Comparison of ENCODE assay signal across 8 cellular contexts in the genomic region with DNA sequence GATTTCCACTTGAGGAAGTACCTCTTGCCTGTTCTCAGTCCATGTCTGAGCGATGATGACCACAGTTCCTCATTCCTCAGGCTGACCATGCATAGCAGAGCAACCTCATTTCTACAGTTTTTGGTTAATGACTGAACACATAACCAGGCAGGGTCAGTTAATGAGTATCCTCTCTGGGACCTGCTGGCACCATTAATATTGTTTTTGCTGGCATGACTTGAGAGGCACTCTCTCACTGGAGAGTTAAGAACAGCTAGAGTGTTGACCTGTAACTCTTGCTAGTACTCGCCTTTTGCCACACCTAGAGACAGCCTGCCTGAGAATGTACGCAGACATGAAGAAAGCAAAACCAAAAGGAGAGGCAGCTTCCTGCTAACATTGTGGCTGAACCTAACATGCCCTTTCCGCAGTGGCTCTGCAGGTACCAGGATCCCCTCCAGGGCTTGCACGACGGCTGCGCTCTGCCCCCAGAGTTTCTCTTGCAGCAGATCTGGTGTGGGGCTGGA. TPM values are rescaled to one million over a fixed set of nuclear protein-coding genes. Genes with fewer than 3 reads are reported as not detected.
DNase-seq lines count a peak whose midpoint lies in the region; ATAC-seq, FAIRE-seq and TF ChIP-seq lines count a peak whose summit lies in the region.

No MANE protein-coding gene starts in this region.

- no peaks in the 10 kb centered on the region for H3K9me3 ChIP-seq in subcutaneous abdominal adipose tissue (ENCODE audit: control insufficient read depth in 5 of 5, low read length in 5 of 5)
- no peaks in the 10 kb centered on the region for H3K9me3 ChIP-seq in ovary

- TF ChIP-seq CTCF in ovary (IDR thresholded peaks at IDR 0.05), result no peak

- H3K9ac ChIP-seq in subcutaneous abdominal adipose tissue (ENCODE audit: low read length in 5 of 5), result peak overlapping the region in 1 of 5 donors; percentile 17

- peaks cover 7 to 43% (median 35%) of the 10 kb centered on the region in 5 donors for H3K36me3 ChIP-seq in subcutaneous abdominal adipose tissue (ENCODE audit: control insufficient read depth in 5 of 5, insufficient read depth in 5 of 5, low read length in 5 of 5)
- H3K36me3 ChIP-seq in ovary, result no peaks in the 10 kb centered on the region

- no peak for TF ChIP-seq POLR2A in ovary (IDR thresholded peaks at IDR 0.05)

- H3K27ac Mint-ChIP-seq in activated naive CD4-positive, alpha-beta T cell treated with anti-CD3 and anti-CD28 coated beads, Interleukin-2, amount 50 U/mL, for 24 hours, result peak overlapping the region; percentile 94

- no peaks in the 10 kb centered on the region for H3K27me3 Mint-ChIP-seq in activated naive CD4-positive, alpha-beta T cell treated with anti-CD3 and anti-CD28 coated beads, Interleukin-2, amount 50 U/mL, for 24 hours

- H3K9me3 Mint-ChIP-seq in activated naive CD4-positive, alpha-beta T cell treated with anti-CD3 and anti-CD28 coated beads, Interleukin-2, amount 50 U/mL, for 24 hours, result no peaks in the 10 kb centered on the region

- ATAC-seq in GM18508 (IDR thresholded peaks at IDR 0.05; ENCODE audit: insufficient read depth, unreplicated experiment) (peak; percentile 84), HG02840 (IDR thresholded peaks at IDR 0.05; ENCODE audit: low FRiP score, unreplicated experiment) (peak; percentile 77)

- peaks cover 39% of the 10 kb centered on the region for H3K4me1 Mint-ChIP-seq in activated naive CD4-positive, alpha-beta T cell treated with anti-CD3 and anti-CD28 coated beads, Interleukin-2, amount 50 U/mL, for 24 hours

- no peak for TF ChIP-seq EP300 in ovary (IDR thresholded peaks at IDR 0.05)

- peak; percentile 100 for FAIRE-seq in RCC 7860 (lab: Jason Lieb, UNC)

- H3K4me3 ChIP-seq in subcutaneous abdominal adipose tissue (ENCODE audit: low read depth in 1 of 5, low read length in 5 of 5) (peak overlapping the region in 2 of 5 donors; percentile 7 to 8), ovary (no peak overlapping the region)

- peaks cover 0 to 11% (median 0%) of the 10 kb centered on the region in 5 donors for H3K4me1 ChIP-seq in subcutaneous abdominal adipose tissue (ENCODE audit: control insufficient read depth in 5 of 5, insufficient read depth in 5 of 5, low read length in 5 of 5)
- no peaks in the 10 kb centered on the region for H3K4me1 ChIP-seq in ovary (ENCODE audit: insufficient read depth)

- no peaks in the 10 kb centered on the region for H3K27me3 ChIP-seq in subcutaneous abdominal adipose tissue (ENCODE audit: control insufficient read depth in 5 of 5, insufficient read depth in 4 of 5, low read length in 5 of 5)
- no peaks in the 10 kb centered on the region for H3K27me3 ChIP-seq in ovary

- DNase-seq in RCC 7860 (ENCODE audit: low spot score) (peak; percentile 100), mucosa of gallbladder (ENCODE audit: low spot score) (peak; percentile 87), ovary (no peak), 8988T (no peak)

- H3K4me3 Mint-ChIP-seq in activated naive CD4-positive, alpha-beta T cell treated with anti-CD3 and anti-CD28 coated beads, Interleukin-2, amount 50 U/mL, for 24 hours, result peak overlapping the region; percentile 82

- H3K27ac ChIP-seq in subcutaneous abdominal adipose tissue (ENCODE audit: low read depth, low read length) (peak overlapping the region; percentile 18), ovary (no peak overlapping the region)

- 78 to 95% (median 85%) methylated on average over 7 of the region's 7 CpGs for WGBS in ovary, 3 donors

- H3K36me3 Mint-ChIP-seq in activated naive CD4-positive, alpha-beta T cell treated with anti-CD3 and anti-CD28 coated beads, Interleukin-2, amount 50 U/mL, for 24 hours, result peaks cover 10% of the 10 kb centered on the region

- intact Hi-C loops in ovary (cut with DNase I), result no loop called here

RNA-seq across cellular contexts. Expression of a gene that starts 23.9 kb away (rescaled TPM):
- 33.7 TPM for total RNA-seq in mucosa of gallbladder
- 10 to 100 TPM in 4 of 7 donors, 1 to 10 TPM in 3; 7.0 to 15.0 (median 11.5) TPM for total RNA-seq in ovary
- polyA plus RNA-seq in ovary, result 10 to 100 TPM in 1 of 2 donors, 1 to 10 TPM in 1; 8.6 to 11.9 TPM

RNA-seq across cellular contexts. Expression of a gene that starts 24.0 kb away (rescaled TPM):
- total RNA-seq in mucosa of gallbladder (7.3 TPM), ovary (under 1 TPM; 0.25 to 0.79 (median 0.37) TPM)
- polyA plus RNA-seq in ovary, result under 1 TPM; 0.24 to 0.65 TPM

RNA-seq across cellular contexts. Expression of a gene that starts 44.4 kb away (rescaled TPM):
- total RNA-seq in mucosa of gallbladder, result 9.2 TPM
- 1 to 10 TPM; 1.5 to 5.4 (median 2.2) TPM for total RNA-seq in ovary
- polyA plus RNA-seq in ovary, result 1 to 10 TPM in 1 of 2 donors, under 1 TPM in 1; 0.85 to 1.8 TPM

RNA-seq across cellular contexts. Expression of a gene that starts 51.4 kb away (rescaled TPM):
- total RNA-seq in mucosa of gallbladder, result 197 TPM
- total RNA-seq in ovary, result 100 to 1,000 TPM; 109 to 223 (median 206) TPM
- 100 to 1,000 TPM; 110 to 216 TPM for polyA plus RNA-seq in ovary

Comparison
In these comparisons a context has a peak if more than half of its experiments do, and no peak if none do; other contexts are left out.
1. DNase-seq: peak in RCC 7860 (single experiment) and mucosa of gallbladder (single experiment); none in ovary (0 of 5) and 8988T (single experiment).